ENCODE assay signal across 1 cellular context in the genomic region with DNA sequence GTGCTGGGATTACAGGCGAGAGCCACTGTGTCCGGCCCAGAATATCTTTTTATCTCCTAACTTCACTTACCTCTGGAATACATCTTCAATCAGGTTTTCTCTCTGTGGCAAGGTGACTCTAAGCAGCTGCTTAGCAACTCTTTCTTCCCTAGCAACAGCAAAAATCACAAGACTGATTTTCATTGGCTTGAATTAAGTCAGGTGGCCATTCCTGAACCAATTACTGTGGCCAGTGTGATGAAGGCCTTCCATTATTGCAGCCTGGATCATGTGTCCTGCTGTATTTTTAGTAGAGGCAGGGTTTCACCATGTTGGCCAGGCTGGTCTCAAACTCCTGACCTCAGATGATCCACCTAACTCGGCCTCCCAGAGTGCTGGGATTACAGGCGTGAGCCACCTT.
TF ChIP-seq lines count a peak whose summit lies in the region.

No MANE protein-coding gene starts in this region.

TF ChIP-seq in IMR-90, 13 proteins besides CTCF, POLR2A, EP300 and RAD21 (continued from another document):
- no peak for TF ChIP-seq SMC3 (IDR thresholded peaks at IDR 0.05; ENCODE audit: low read depth, low read length)
